9 cellular contexts compared by ENCODE assay signal in genomic region chr16:12985516-12985915, GRCh38.
"Had no signal": no experiment of that assay in that cellular context is flagged by ENCODE, and none has a peak within 500 bp of the region (broad histone marks: within the 10 kb centered on the region; RNA-seq: fewer than 3 reads in every experiment).

No MANE protein-coding gene starts in this region.

- ATAC-seq: GM23338, HCT116 had no signal

- H3K27ac ChIP-seq: GM23248 had no signal

- H3K4me2 ChIP-seq: GM23338 had no signal

- H2AFZ ChIP-seq: GM23248, GM23338 had no signal

- H3K36me3 ChIP-seq: HAP-1 had no signal

- H3K9ac ChIP-seq: GM23248 had no signal

- DNase-seq: GM23248, GOT3, H7, H9, HCEC 1CT, HFFc6 had no signal

- H3K4me3 ChIP-seq: GM23248, GM23338, HAP-1 had no signal

- H3K4me1 ChIP-seq: HAP-1 had no signal
